Comparison of ENCODE assay signal across 9 cellular contexts in the genomic region with DNA sequence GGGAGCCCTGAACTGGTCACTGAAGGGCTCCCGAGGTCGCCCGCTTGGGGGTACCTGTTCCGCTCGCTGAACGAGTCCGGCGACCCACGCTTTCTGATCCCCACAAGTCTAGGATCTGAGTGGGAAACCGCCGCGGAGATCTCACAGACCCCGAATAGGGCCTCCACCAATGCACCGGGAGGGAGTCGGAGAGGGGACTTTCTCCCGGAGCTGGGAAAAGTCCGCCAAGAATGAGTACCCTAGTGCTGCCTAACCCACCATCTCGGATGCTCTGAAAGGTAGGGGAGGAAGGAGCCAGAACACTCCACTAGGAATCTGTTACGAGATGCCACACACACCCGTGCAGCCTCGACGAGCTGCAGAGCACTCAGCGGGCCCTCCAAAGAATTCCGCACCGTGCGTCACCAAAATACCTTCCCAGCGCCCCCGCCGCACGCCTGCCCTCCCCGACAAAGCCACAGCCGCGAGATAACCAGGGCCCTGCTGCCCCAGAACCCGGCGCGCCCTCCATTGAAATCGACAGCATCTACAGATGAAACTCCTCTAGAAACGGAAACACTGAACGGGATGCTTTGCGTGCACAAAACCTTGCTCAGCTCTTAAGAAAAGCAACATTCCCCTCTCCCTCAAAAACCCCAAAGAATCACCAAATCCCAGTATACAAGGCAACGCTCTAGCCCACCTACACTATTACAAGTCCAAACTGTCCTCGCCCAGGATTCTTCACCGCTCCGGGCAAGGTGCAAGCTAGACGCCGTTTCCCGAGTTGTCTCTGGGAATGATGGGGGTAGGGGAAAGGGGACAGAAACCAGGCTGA. TPM values are rescaled to one million over a fixed set of nuclear protein-coding genes. Genes with fewer than 3 reads are reported as not detected.
DNase-seq lines count a peak whose midpoint lies in the region; ATAC-seq and TF ChIP-seq lines count a peak whose summit lies in the region.
"Had no signal": no experiment of that assay in that cellular context is flagged by ENCODE, and none has a peak within 500 bp of the region (broad histone marks: within the 10 kb centered on the region; RNA-seq: fewer than 3 reads in every experiment).

No MANE protein-coding gene starts in this region.

- peaks cover 89% of the 10 kb centered on the region for H3K27me3 Mint-ChIP-seq in T-helper 2 cell treated with Interferon-gamma antibody and Interleukin-4, amounts not matched to agents 5 μg/mL and 100 μg/mL, for 36 hours (ENCODE audit: low read depth)
- peaks cover 96% of the 10 kb centered on the region for H3K27me3 Mint-ChIP-seq in nephron progenitor cell (ENCODE audit: low read depth, poor library complexity)

- H3K27ac ChIP-seq in esophagus muscularis mucosa (replicated peaks in 1 of 4), result peak overlapping the region; percentile 93 to 96 (median 94)

- whole genome bisulfite sequencing in esophagus muscularis mucosa, result 1% methylated on average over 39 of the region's 47 CpGs

- peak overlapping the region; percentile 49 for H3K4me3 Mint-ChIP-seq in T-helper 2 cell treated with Interferon-gamma antibody and Interleukin-4, amounts not matched to agents 5 μg/mL and 100 μg/mL, for 36 hours
- peak overlapping the region; percentile 79 for H3K4me3 Mint-ChIP-seq in nephron progenitor cell

- H3K4me1 Mint-ChIP-seq in T-helper 2 cell treated with Interferon-gamma antibody and Interleukin-4, amounts not matched to agents 5 μg/mL and 100 μg/mL, for 36 hours (ENCODE audit: low read depth), result peaks cover 47% of the 10 kb centered on the region
- H3K4me1 Mint-ChIP-seq in nephron progenitor cell, result peaks cover 62% of the 10 kb centered on the region

- no peaks in the 10 kb centered on the region for H3K9me3 ChIP-seq in esophagus muscularis mucosa

- TF ChIP-seq EP300 in esophagus muscularis mucosa (IDR thresholded peaks at IDR 0.05), result no peak

- DNase-seq in DMS153 treated with DMSO at 0.1 percent for 48 hours (lab: John Stamatoyannopoulos, UW; ENCODE audit: unreplicated experiment) (peak; percentile 61), DMS153 (lab: John Stamatoyannopoulos, UW) (no peak), esophagus muscularis mucosa (ENCODE audit: extremely low spot score) (no peak), nephron progenitor cell (peak; percentile 45), CD1c-positive myeloid dendritic cell (ENCODE audit: extremely low spot score) (no peak)
- no peak for DNase-seq in T-helper 2 cell treated with Interferon-gamma antibody and Interleukin-4, amounts not matched to agents 5 μg/mL and 100 μg/mL, for 36 hours (ENCODE audit: low spot score)

- no peak for TF ChIP-seq CTCF in esophagus muscularis mucosa (IDR thresholded peaks at IDR 0.05)
- TF ChIP-seq CTCF in nephron progenitor cell (IDR thresholded peaks at IDR 0.05), result no peak

- H3K27me3 ChIP-seq in esophagus muscularis mucosa, result peaks cover 0 to 11% (median 0%) of the 10 kb centered on the region in 4 donors

- intact Hi-C loops in esophagus muscularis mucosa (cut with DNase I), result loop anchor here (5.0 to 10.0 kb wide), 3 partner anchors 88 to 600 kb away; no protein-coding TSS in a partner anchor

- H3K4me1 ChIP-seq in esophagus muscularis mucosa, result peaks cover 45 to 85% (median 77%) of the 10 kb centered on the region in 4 donors

- no peaks in the 10 kb centered on the region for H3K9me3 Mint-ChIP-seq in T-helper 2 cell treated with Interferon-gamma antibody and Interleukin-4, amounts not matched to agents 5 μg/mL and 100 μg/mL, for 36 hours
- no peaks in the 10 kb centered on the region for H3K9me3 Mint-ChIP-seq in nephron progenitor cell

- ATAC-seq in HG03280 (IDR thresholded peaks at IDR 0.05; ENCODE audit: unreplicated experiment) (no peak), esophagus mucosa (no peak)

- peak overlapping the region; percentile 74 to 85 (median 83) for H3K4me3 ChIP-seq in esophagus muscularis mucosa

- no peak for TF ChIP-seq POLR2A in esophagus muscularis mucosa (IDR thresholded peaks at IDR 0.05; ENCODE audit: low read depth)

- H3K36me3 ChIP-seq in esophagus muscularis mucosa, result no peaks in the 10 kb centered on the region

- no peaks in the 10 kb centered on the region for H3K36me3 Mint-ChIP-seq in T-helper 2 cell treated with Interferon-gamma antibody and Interleukin-4, amounts not matched to agents 5 μg/mL and 100 μg/mL, for 36 hours (ENCODE audit: low read depth)
- H3K36me3 Mint-ChIP-seq in nephron progenitor cell (ENCODE audit: low read depth), result no peaks in the 10 kb centered on the region

- no peak overlapping the region for H3K27ac Mint-ChIP-seq in T-helper 2 cell treated with Interferon-gamma antibody and Interleukin-4, amounts not matched to agents 5 μg/mL and 100 μg/mL, for 36 hours
- H3K27ac Mint-ChIP-seq in nephron progenitor cell, result no peak overlapping the region

RNA-seq across cellular contexts. Expression of a gene that starts 0.7 kb away (rescaled TPM):
- 100 to 1,000 TPM; 309 to 477 (median 376) TPM for total RNA-seq in esophagus muscularis mucosa
- 9.4 TPM for total RNA-seq in esophagus mucosa
- total RNA-seq: T-helper 2 cell treated with Interferon-gamma antibody and Interleukin-4, amounts not matched to agents 100 ng/mL and 5 ng/mL, for 36 hours had no signal

RNA-seq across cellular contexts. Expression of a gene that starts 38.4 kb away (rescaled TPM):
- 100 to 1,000 TPM; 126 to 480 (median 300) TPM for total RNA-seq in esophagus muscularis mucosa
- total RNA-seq in esophagus mucosa, result 499 TPM

Comparison
In these comparisons a context has a peak if more than half of its experiments do, and no peak if none do; other contexts are left out.
1. DNase-seq: peak in DMS153 treated with DMSO at 0.1 percent for 48 hours (single experiment) and nephron progenitor cell (single experiment); none in DMS153 (single experiment), T-helper 2 cell treated with Interferon-gamma antibody and Interleukin-4, amounts not matched to agents 5 μg/mL and 100 μg/mL, for 36 hours (single experiment), esophagus muscularis mucosa (single experiment) and CD1c-positive myeloid dendritic cell (single experiment).
2. RNA of a gene that starts 0.7 kb away (total RNA-seq): 309 to 477 TPM in esophagus muscularis mucosa; 9.4 TPM in esophagus mucosa (single experiment); every median in the first group is over 10 times any median in the second.